8 cellular contexts compared by ENCODE assay signal in genomic region chr19:17106964-17107363, GRCh38. TPM values are rescaled to one million over a fixed set of nuclear protein-coding genes. Genes with fewer than 3 reads are reported as not detected.
A peak's percentile ranks its signal among the peaks of the same experiment; 100 is the strongest.
DNase-seq lines count a peak whose midpoint lies in the region; ATAC-seq, FAIRE-seq and TF ChIP-seq lines count a peak whose summit lies in the region.
"Not testable (repeated sequence)": the region's sequence is repeated elsewhere in the genome, so short reads cannot be mapped to it uniquely, and the experiment has no call there.

No MANE protein-coding gene starts in this region.

- not testable (repeated sequence) for BruUV-seq in GM12878 (replicated peaks; lab: Mats Ljungman, UMichigan)

- not testable (repeated sequence) for H3K9me3 Mint-ChIP-seq in HFFc6, memory B cell

- H4K20me1 ChIP-seq in GM12878 (ENCODE audit: control insufficient read depth, insufficient read depth) = not testable (repeated sequence)

- RAD21 ChIA-PET in GM12878 (lab: Charles Lee; ENCODE audit: unreplicated experiment) = interaction anchor here (0.6 to 7.7 kb wide), 2 partner anchors 17 to 619 kb away, joined by 4 to 90 read pairs; no protein-coding TSS in a partner anchor

- not testable (repeated sequence) for TF ChIP-seq CTCF in HFFc6 (IDR thresholded peaks at IDR 0.05); GM12878 (IDR thresholded peaks at IDR 0.05 in 2 of 3, conservative IDR thresholded peaks at IDR 0.05 in 1 of 3; ENCODE audit: control insufficient read depth in 2 of 3, extremely low read depth in 1 of 3, insufficient read depth in 1 of 3, low read depth in 3 of 3, low read length in 3 of 3); esophagus squamous epithelium (IDR thresholded peaks at IDR 0.05); suprapubic skin (IDR thresholded peaks at IDR 0.05)

- TF ChIP-seq POLR2A in GM12878 (IDR thresholded peaks at IDR 0.05; ENCODE audit: low read depth, low read length); esophagus squamous epithelium (IDR thresholded peaks at IDR 0.05); suprapubic skin (IDR thresholded peaks at IDR 0.05): not testable (repeated sequence)

- peak overlapping the region; percentile 55; the same call in 1 of the 2 replicates for H3K4me2 ChIP-seq in GM12878 (ENCODE audit: control insufficient read depth, insufficient read depth)

- not testable (repeated sequence) for H2AFZ ChIP-seq in GM12878 (ENCODE audit: control insufficient read depth, low read depth, low read length)

- H3K4me1 Mint-ChIP-seq in HFFc6 (ENCODE audit: low read depth) (peaks cover 44% of the 10 kb centered on the region), memory B cell (peaks cover 70% of the 10 kb centered on the region)

- POLR2A ChIA-PET in GM12878 (lab: Charles Lee) = interaction anchor here (1.6 to 6.8 kb wide), 3 partner anchors 10 to 30 kb away, joined by 5 to 64 read pairs (median 7); no protein-coding TSS in a partner anchor

- peaks cover 79% of the 10 kb centered on the region for H3K4me1 ChIP-seq in GM12878 (ENCODE audit: control insufficient read depth, insufficient read depth, low read length)
- H3K4me1 ChIP-seq in esophagus squamous epithelium = peaks cover 17 to 41% (median 21%) of the 10 kb centered on the region in 3 donors
- peaks cover 14% of the 10 kb centered on the region for H3K4me1 ChIP-seq in rectal smooth muscle tissue (ENCODE audit: control insufficient read depth, insufficient read depth, low read length)
- peaks cover 30% of the 10 kb centered on the region for H3K4me1 ChIP-seq in suprapubic skin

- H3K4me3 Mint-ChIP-seq in HFFc6 = peak overlapping the region; percentile 86
- not testable (repeated sequence) for H3K4me3 Mint-ChIP-seq in memory B cell

- H3K9me3 ChIP-seq in GM12878 (replicated peaks; ENCODE audit: control insufficient read depth, insufficient read depth, low read length); esophagus squamous epithelium; suprapubic skin: not testable (repeated sequence)

- H3K36me3 ChIP-seq in GM12878 (ENCODE audit: control insufficient read depth in 2 of 2, insufficient read depth in 2 of 2, low read length in 1 of 2) (peaks cover 34 to 37% of the 10 kb centered on the region in 2 experiments), esophagus squamous epithelium (peaks cover 6 to 64% (median 7%) of the 10 kb centered on the region in 3 donors), rectal smooth muscle tissue (ENCODE audit: control insufficient read depth, insufficient read depth, low read length) (peaks cover 32% of the 10 kb centered on the region), suprapubic skin (peaks cover 31% of the 10 kb centered on the region)

- not testable (repeated sequence) for H3K27me3 ChIP-seq in GM12878 (replicated peaks in 1 of 2; ENCODE audit: control insufficient read depth in 2 of 2, insufficient read depth in 2 of 2, low read length in 1 of 2); esophagus squamous epithelium; rectal smooth muscle tissue (ENCODE audit: control insufficient read depth, insufficient read depth, low read length); suprapubic skin

- 34% methylated on average over 4 of the region's 4 CpGs for WGBS in GM12878 (ENCODE audit: insufficient coverage, insufficient replicate concordance, low lambda C conversion rate, missing lambda C conversion rate)
- WGBS in esophagus squamous epithelium, 2 donors = 85 to 87% methylated on average over 4 of the region's 4 CpGs
- WGBS in suprapubic skin = 96% methylated on average over 4 of the region's 4 CpGs

- intact Hi-C loops in GM12878 (cut with micrococcal nuclease; ENCODE audit: unreplicated experiment); esophagus squamous epithelium (cut with DNase I): not testable (repeated sequence)

- SMC1A ChIA-PET in GM12878 (lab: Charles Lee; ENCODE audit: uncharacterized antibody, unreplicated experiment) = interaction anchor here (1.2 to 7.3 kb wide), 4 partner anchors 17 to 30 kb away, joined by 3 to 66 read pairs (median 6); no protein-coding TSS in a partner anchor

- peaks cover 86% of the 10 kb centered on the region for H3K79me2 ChIP-seq in GM12878 (ENCODE audit: control insufficient read depth, insufficient read depth, low read length)

- DNase-seq in ACHN (peak; percentile 8), RCC 7860 (ENCODE audit: low spot score) (peak; percentile 7)
- DNase-seq in HFFc6; GM12878 (ENCODE audit: low read depth, low spot score); esophagus squamous epithelium (lab: John Stamatoyannopoulos, UW); memory B cell (ENCODE audit: low spot score in 2 of 2); suprapubic skin (ENCODE audit: low spot score in 2 of 2): not testable (repeated sequence)

- not testable (repeated sequence) for H3K4me3 ChIP-seq in GM12878; esophagus squamous epithelium; rectal smooth muscle tissue (ENCODE audit: low read length); suprapubic skin

- H3K27ac Mint-ChIP-seq in HFFc6 (peak overlapping the region; percentile 98), memory B cell (peak overlapping the region; percentile 93)

- CTCF ChIA-PET in GM12878 (lab: Yijun Ruan, JAX) = interaction anchor here (1.0 to 3.6 kb wide), 3 partner anchors 17 to 30 kb away, joined by 3 to 8 read pairs (median 4); no protein-coding TSS in a partner anchor

- ATAC-seq in GM12878; memory B cell (ENCODE audit: low read depth): not testable (repeated sequence)

- FAIRE-seq in RCC 7860 (lab: Jason Lieb, UNC); GM12878 (lab: Jason Lieb, UNC): not testable (repeated sequence)

- H3K36me3 Mint-ChIP-seq in HFFc6 (ENCODE audit: low read depth) (peaks cover 23% of the 10 kb centered on the region), memory B cell (peaks cover 23% of the 10 kb centered on the region)

- in situ Hi-C loops in ACHN (cut with HindIII; ENCODE audit: low pct_ligation_motif_present, low pct_unique_long_range_greater_than_20kb, low sequenced_read_pairs); GM12878 (cut with MboI): not testable (repeated sequence)

- H3K27me3 Mint-ChIP-seq in HFFc6 (ENCODE audit: insufficient read depth); memory B cell: not testable (repeated sequence)

- not testable (repeated sequence) for H3K9ac ChIP-seq in GM12878 (ENCODE audit: control insufficient read depth, insufficient read depth, low read length); rectal smooth muscle tissue (ENCODE audit: low read length)

- TF ChIP-seq EP300 in GM12878 (IDR thresholded peaks at IDR 0.05; ENCODE audit: borderline replicate concordance in 1 of 2, control insufficient read depth in 1 of 2, low read depth in 2 of 2, low read length in 2 of 2); suprapubic skin (IDR thresholded peaks at IDR 0.05): not testable (repeated sequence)

- not testable (repeated sequence) for TF ChIP-seq RAD21 in GM12878 (IDR thresholded peaks at IDR 0.05; ENCODE audit: insufficient read depth, low read depth, low read length)

- H3K27ac ChIP-seq in GM12878 (ENCODE audit: control insufficient read depth, insufficient read depth) (peak overlapping the region; percentile 61), esophagus squamous epithelium (peak overlapping the region; percentile 70 to 94 (median 83)), rectal smooth muscle tissue (ENCODE audit: low read depth, low read length) (peak overlapping the region; percentile 92), suprapubic skin (peak overlapping the region; percentile 85)

RNA-seq across cellular contexts. Expression of gene MYO9B, which starts 31.4 kb away (rescaled TPM):
- 10 to 100 TPM; 81.2 to 89.0 (median 83.4) TPM for total RNA-seq in HFFc6 (2021; fragmentation: NEBNext Ultra II Directional; extraction: Animal tissue kit (Norgen Biotek cat#: 25700))
- 555 and 589 TPM in 2 replicates for total RNA-seq in GM12878 (2013; cell fraction: nucleolus; rRNA removed)
- total RNA-seq in GM12878 (2014; rRNA removed) = 66.4 and 77.3 TPM in 2 replicates
- total RNA-seq in GM12878 (2014; rRNA removed; fragmentation: Illumina TruSeq; extraction: Trizol) = 38.1 and 42.6 TPM in 2 replicates
- 157 and 165 TPM in 2 replicates for total RNA-seq in GM12878 (2021)
- polyA plus RNA-seq in GM12878 (2011; ENCODE audit: low read depth) = 65.2 TPM
- 26.7 and 48.9 TPM in 2 replicates for polyA plus RNA-seq in GM12878 (2011; rRNA removed)
- 49.6 and 58.1 TPM in 2 replicates for polyA plus RNA-seq in GM12878 (2011; cell fraction: cytosol; rRNA removed)
- polyA plus RNA-seq in GM12878 (2011; cell fraction: nucleus; rRNA removed) = 452 and 507 TPM in 2 replicates
- 174 and 191 TPM in 2 replicates for polyA plus RNA-seq in GM12878 (2012)
- 26.8 and 57.9 TPM in 2 replicates for polyA plus RNA-seq in GM12878 (2014; fragmentation: Illumina TruSeq; extraction: Trizol)
- polyA plus RNA-seq in GM12878 (2014; fragmentation: Nextera tagmentation; extraction: Ambion mirVana) = 10 to 100 TPM in 1 of 2 experiments, 1 to 10 TPM in 1; 5.4 to 11.1 TPM
- 87.6 and 105 TPM in 2 replicates for polyA plus RNA-seq in GM12878 (2014; rRNA removed)
- 10 to 100 TPM; 25.4 to 32.8 TPM for polyA plus RNA-seq in GM12878 (2016; fragmentation: Nextera tagmentation; extraction: Ambion mirVana)
- 93.1 and 119 TPM in 2 replicates for polyA minus RNA-seq in GM12878 (2011; rRNA and poly(A)+ RNA removed)
- polyA minus RNA-seq in GM12878 (2011; cell fraction: cytosol; rRNA and poly(A)+ RNA removed) = 59.6 and 66.5 TPM in 2 replicates
- polyA minus RNA-seq in GM12878 (2011; cell fraction: nucleus; rRNA and poly(A)+ RNA removed) = 106 and 154 TPM in 2 replicates
- 10 to 100 TPM; 25.5 to 60.5 (median 39.5) TPM for total RNA-seq in esophagus squamous epithelium
- 10 to 100 TPM; 43.6 to 99.9 (median 69.5) TPM for total RNA-seq in suprapubic skin

RNA-seq across cellular contexts. Expression of gene HAUS8, which starts 31.7 kb away (rescaled TPM):
- 10 to 100 TPM in 5 of 6 experiments, 1 to 10 TPM in 1; 7.6 to 13.2 (median 12.2) TPM for total RNA-seq in HFFc6 (2021; fragmentation: NEBNext Ultra II Directional; extraction: Animal tissue kit (Norgen Biotek cat#: 25700))
- total RNA-seq in GM12878 (2013; cell fraction: nucleolus; rRNA removed) = 14.2 and 16.9 TPM in 2 replicates
- total RNA-seq in GM12878 (2014; rRNA removed) (15.4 and 22.7 TPM in 2 replicates), GM12878 (2014; rRNA removed; fragmentation: Illumina TruSeq; extraction: Trizol) (22.8 and 24.0 TPM in 2 replicates), GM12878 (2021) (32.0 and 36.8 TPM in 2 replicates), esophagus squamous epithelium (1 to 10 TPM; 3.0 to 5.8 (median 3.2) TPM), suprapubic skin (1 to 10 TPM; 2.4 to 4.1 (median 3.0) TPM)
- polyA plus RNA-seq in GM12878 (2011; ENCODE audit: low read depth) = 14.4 TPM
- polyA plus RNA-seq in GM12878 (2011; rRNA removed) (21.3 and 24.6 TPM in 2 replicates), GM12878 (2014; fragmentation: Illumina TruSeq; extraction: Trizol) (33.1 and 37.2 TPM in 2 replicates), GM12878 (2014; fragmentation: Nextera tagmentation; extraction: Ambion mirVana) (10 to 100 TPM; 24.2 to 35.7 TPM), GM12878 (2014; rRNA removed) (34.6 and 37.4 TPM in 2 replicates), GM12878 (2016; fragmentation: Nextera tagmentation; extraction: Ambion mirVana) (10 to 100 TPM; 43.0 to 43.9 TPM)
- polyA plus RNA-seq in GM12878 (2011; cell fraction: cytosol; rRNA removed) = 24.9 and 27.7 TPM in 2 replicates
- polyA plus RNA-seq in GM12878 (2011; cell fraction: nucleus; rRNA removed) = 31.7 and 32.0 TPM in 2 replicates
- 16.4 and 17.9 TPM in 2 replicates for polyA plus RNA-seq in GM12878 (2012)
- polyA minus RNA-seq in GM12878 (2011; rRNA and poly(A)+ RNA removed) = 10.3 and 10.8 TPM in 2 replicates
- 3.7 and 8.1 TPM in 2 replicates for polyA minus RNA-seq in GM12878 (2011; cell fraction: cytosol; rRNA and poly(A)+ RNA removed)
- polyA minus RNA-seq in GM12878 (2011; cell fraction: nucleus; rRNA and poly(A)+ RNA removed) = 5.4 and 11.7 TPM in 2 replicates
